19 cellular contexts compared by ENCODE assay signal in the genomic region with DNA sequence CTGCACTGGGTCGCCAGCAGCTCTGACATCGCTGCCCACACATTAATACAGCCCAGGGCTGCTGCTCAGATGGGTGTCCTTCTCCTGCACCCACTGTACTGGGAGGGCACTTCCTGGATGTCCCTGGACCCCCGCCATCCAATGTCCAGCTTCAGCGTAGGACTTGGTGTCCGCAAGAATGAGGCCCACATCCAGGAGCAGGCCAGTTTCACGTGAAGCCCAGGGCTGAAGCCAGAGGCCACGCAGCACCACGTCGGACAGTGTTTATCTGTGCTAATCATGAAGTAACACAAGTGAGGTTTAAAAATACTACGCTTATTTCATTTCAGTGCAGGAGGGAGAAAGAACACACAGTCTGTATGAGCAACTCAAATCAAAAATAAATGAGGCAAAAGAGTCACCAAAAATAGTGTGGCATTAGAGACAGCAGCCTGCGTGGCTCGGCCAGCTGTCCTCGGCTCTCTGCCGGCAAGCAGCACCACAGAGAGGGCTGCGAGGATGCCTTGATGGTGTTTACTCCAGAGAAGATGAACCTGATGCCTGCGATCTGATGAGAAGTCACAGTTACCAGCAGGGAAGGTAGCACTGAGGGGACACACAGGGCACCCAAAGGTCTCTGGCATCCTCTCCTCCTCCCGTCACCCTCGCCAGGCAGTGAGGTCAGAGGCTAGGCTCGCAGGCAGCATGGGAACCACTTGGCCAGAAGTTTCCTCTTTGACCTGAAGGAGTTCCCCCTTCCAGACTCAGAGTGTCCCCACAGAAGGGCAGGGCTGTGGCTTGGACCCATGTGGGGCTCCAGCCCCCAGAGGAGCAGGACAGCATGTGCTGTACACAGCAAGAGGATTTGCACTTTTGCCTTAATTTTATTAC. TPM values are rescaled to one million over a fixed set of nuclear protein-coding genes. Genes with fewer than 3 reads are reported as not detected.
DNase-seq lines count a peak whose midpoint lies in the region; ATAC-seq, FAIRE-seq and TF ChIP-seq lines count a peak whose summit lies in the region.
"Had no signal": no experiment of that assay in that cellular context is flagged by ENCODE, and none has a peak within 500 bp of the region (broad histone marks: within the 10 kb centered on the region; RNA-seq: fewer than 3 reads in every experiment).

No MANE protein-coding gene starts in this region.

- no peaks in the 10 kb centered on the region for H4K20me1 ChIP-seq in HepG2 (ENCODE audit: insufficient read depth, low read length)
- H4K20me1 ChIP-seq in GM23338 (replicated peaks; ENCODE audit: insufficient read depth), result no peaks in the 10 kb centered on the region

- DNase-seq in right lobe of liver, result peak in 1 of 3 donors; percentile 51
- DNase-seq in HepG2 (ENCODE audit: low spot score), result no peak
- DNase-seq in heart left ventricle, result peak; percentile 67 to 94 (median 76)
- no peak for DNase-seq in natural killer cell treated with Interleukin-12 subunit alpha and Interleukin-12 subunit beta and Interleukin-15 and Interleukin-18, amount 100 ng/mL, for 72 hours (ENCODE audit: low spot score)
- DNase-seq in GM23338 (ENCODE audit: low spot score), result no peak
- no peak for DNase-seq in lower leg skin (ENCODE audit: low spot score in 2 of 2)
- DNase-seq in HCEC 1CT, result no peak
- DNase-seq: activated gamma-delta T cell, dermis blood vessel endothelial cell, glutamatergic neuron, IMR-90, islet precursor cell, NCI-H1048, NCI-H2171 had no signal

- no peak for TF ChIP-seq RAD21 in HepG2 (CRISPR knock-in tag; IDR thresholded peaks at IDR 0.05)

- no peaks in the 10 kb centered on the region for H3K9me3 Mint-ChIP-seq in natural killer cell treated with Interleukin-12 subunit alpha and Interleukin-12 subunit beta and Interleukin-15 and Interleukin-18, amount 100 ng/mL, for 72 hours
- H3K9me3 Mint-ChIP-seq in GM23338, result peaks cover 3% of the 10 kb centered on the region; the same call in 1 of the 3 replicates
- H3K9me3 Mint-ChIP-seq: stimulated activated naive CD8-positive, alpha-beta T cell treated with anti-CD3 and anti-CD28 coated beads, Interleukin-15, Interleukin-2, amounts not matched to agents 100 ng/mL and 50 ng/mL, for 24 hours had no signal

- H3K4me3 ChIP-seq in right lobe of liver (no peak overlapping the region), HepG2 (replicated peaks in 1 of 3; ENCODE audit: insufficient read depth in 1 of 3, low read depth in 2 of 3, low read length in 3 of 3) (no peak overlapping the region), heart left ventricle (no peak overlapping the region), GM23338 (no peak overlapping the region), lower leg skin (ENCODE audit: low read depth, poor library complexity, severe bottlenecking) (no peak overlapping the region)
- H3K4me3 ChIP-seq: esophagus muscularis mucosa, mucosa of descending colon, vagina had no signal

- H3K27ac ChIP-seq in right lobe of liver (no peak overlapping the region), HepG2 (ENCODE audit: extremely low read length, insufficient read depth, low read length) (no peak overlapping the region), heart left ventricle (peak overlapping the region; percentile 70 to 95 (median 88)), GM23338 (ENCODE audit: low read depth) (no peak overlapping the region)
- H3K27ac ChIP-seq: vagina had no signal

- H3K36me3 ChIP-seq in right lobe of liver (no peaks in the 10 kb centered on the region), HepG2 (replicated peaks in 1 of 2; ENCODE audit: control insufficient read depth in 1 of 2, insufficient read depth in 2 of 2, low read length in 2 of 2) (no peaks in the 10 kb centered on the region), heart left ventricle (no peaks in the 10 kb centered on the region), GM23338 (ENCODE audit: insufficient read depth) (no peaks in the 10 kb centered on the region)
- H3K36me3 ChIP-seq: vagina had no signal

- ATAC-seq in right lobe of liver (peak; percentile 54 to 74 (median 65)), HepG2 (no peak), heart left ventricle (peak; percentile 82 to 89 (median 84)), GM18858 (IDR thresholded peaks at IDR 0.05; ENCODE audit: unreplicated experiment) (no peak), GM23338 (no peak)
- no peak for ATAC-seq in natural killer cell treated with Interleukin-12 subunit alpha and Interleukin-12 subunit beta and Interleukin-15 and Interleukin-18, amount 100 ng/mL, for 72 hours
- ATAC-seq: mucosa of descending colon had no signal

- POLR2A ChIA-PET in HepG2 (lab: Yijun Ruan, JAX), result no interaction called here

- 55% methylated on average over 4 of the region's 19 CpGs for WGBS in right lobe of liver (ENCODE audit: insufficient coverage, low coverage, low lambda C conversion rate, missing lambda C conversion rate)
- 80% methylated on average over 17 of the region's 19 CpGs for WGBS in HepG2 (ENCODE audit: low lambda C conversion rate)
- WGBS in heart left ventricle, 4 donors, result 44 to 64% (median 55%) methylated on average over 18 to 19 of the region's 19 CpGs
- WGBS in lower leg skin, 2 donors, result 72 to 87% methylated on average over 19 of the region's 19 CpGs

- intact Hi-C loops in right lobe of liver (cut with DNase I) (no loop called here), HepG2 (cut with micrococcal nuclease; ENCODE audit: unreplicated experiment) (no loop called here), heart left ventricle (cut with DNase I) (no loop called here), lower leg skin (cut with DNase I; ENCODE audit: low total_unique reads) (no loop called here)

- H3K27me3 Mint-ChIP-seq in natural killer cell treated with Interleukin-12 subunit alpha and Interleukin-12 subunit beta and Interleukin-15 and Interleukin-18, amount 100 ng/mL, for 72 hours, result no peaks in the 10 kb centered on the region
- peaks cover 7% of the 10 kb centered on the region for H3K27me3 Mint-ChIP-seq in GM23338 (ENCODE audit: insufficient read depth, low read depth, poor library complexity)
- H3K27me3 Mint-ChIP-seq: stimulated activated naive CD8-positive, alpha-beta T cell treated with anti-CD3 and anti-CD28 coated beads, Interleukin-15, Interleukin-2, amounts not matched to agents 100 ng/mL and 50 ng/mL, for 24 hours had no signal

- H3K4me1 ChIP-seq in right lobe of liver, result no peaks in the 10 kb centered on the region
- peaks cover 12% of the 10 kb centered on the region for H3K4me1 ChIP-seq in HepG2 (ENCODE audit: insufficient read depth, low read length)
- H3K4me1 ChIP-seq in heart left ventricle, result peaks cover 0 to 34% (median 17%) of the 10 kb centered on the region in 12 donors
- no peaks in the 10 kb centered on the region for H3K4me1 ChIP-seq in GM23338 (ENCODE audit: insufficient read depth)
- H3K4me1 ChIP-seq: vagina had no signal

- H3F3A ChIP-seq in GM23338 (replicated peaks; ENCODE audit: low read depth), result no peaks in the 10 kb centered on the region

- BruUV-seq in HepG2 (replicated peaks; lab: Mats Ljungman, UMichigan), result no TSS peak

- no peak for FAIRE-seq in HepG2 (lab: Jason Lieb, UNC)

- H3K36me3 Mint-ChIP-seq in natural killer cell treated with Interleukin-12 subunit alpha and Interleukin-12 subunit beta and Interleukin-15 and Interleukin-18, amount 100 ng/mL, for 72 hours, result no peaks in the 10 kb centered on the region
- H3K36me3 Mint-ChIP-seq in GM23338 (ENCODE audit: low read depth), result no peaks in the 10 kb centered on the region

- H3K9me3 ChIP-seq in right lobe of liver, result no peaks in the 10 kb centered on the region
- no peaks in the 10 kb centered on the region for H3K9me3 ChIP-seq in HepG2 (ENCODE audit: low read length)
- no peaks in the 10 kb centered on the region for H3K9me3 ChIP-seq in heart left ventricle
- H3K9me3 ChIP-seq: esophagus muscularis mucosa, mucosa of descending colon, vagina had no signal

- H2AFZ ChIP-seq in HepG2 (ENCODE audit: low read length) (no peak overlapping the region), GM23338 (no peak overlapping the region)

- TF ChIP-seq POLR2A in right lobe of liver (IDR thresholded peaks at IDR 0.05) (no peak), HepG2 (IDR thresholded peaks at IDR 0.05; ENCODE audit: insufficient read depth in 1 of 2, low read depth in 2 of 2, low read length in 2 of 2) (no peak), heart left ventricle (IDR thresholded peaks at IDR 0.05) (peak in 1 of 2 donors; percentile 40), lower leg skin (IDR thresholded peaks at IDR 0.05) (no peak)

- no peak overlapping the region for H3K4me3 Mint-ChIP-seq in natural killer cell treated with Interleukin-12 subunit alpha and Interleukin-12 subunit beta and Interleukin-15 and Interleukin-18, amount 100 ng/mL, for 72 hours
- H3K4me3 Mint-ChIP-seq in GM23338, result no peak overlapping the region
- H3K4me3 Mint-ChIP-seq: stimulated activated naive CD8-positive, alpha-beta T cell treated with anti-CD3 and anti-CD28 coated beads, Interleukin-15, Interleukin-2, amounts not matched to agents 100 ng/mL and 50 ng/mL, for 24 hours had no signal

- no peaks in the 10 kb centered on the region for H3K27me3 ChIP-seq in right lobe of liver
- no peaks in the 10 kb centered on the region; a peak in 1 of 5 replicates for H3K27me3 ChIP-seq in HepG2 (ENCODE audit: control insufficient read depth in 1 of 2, insufficient read depth in 2 of 2, low read length in 2 of 2)
- H3K27me3 ChIP-seq in heart left ventricle, result no peaks in the 10 kb centered on the region
- no peaks in the 10 kb centered on the region for H3K27me3 ChIP-seq in GM23338 (ENCODE audit: insufficient read depth)
- H3K27me3 ChIP-seq: esophagus muscularis mucosa, vagina had no signal

- TF ChIP-seq CTCF in right lobe of liver (IDR thresholded peaks at IDR 0.05) (no peak), HepG2 (CRISPR knock-in tag; IDR thresholded peaks at IDR 0.05) (no peak), heart left ventricle (IDR thresholded peaks at IDR 0.05) (no peak), GM23338 (conservative IDR thresholded peaks at IDR 0.05; ENCODE audit: low read depth in 2 of 2) (no peak), lower leg skin (IDR thresholded peaks at IDR 0.05) (no peak)

- H3K9ac ChIP-seq in HepG2 (ENCODE audit: insufficient read depth, low read depth, low read length), result no peak overlapping the region

- CTCF ChIA-PET in HepG2 (lab: Yijun Ruan, JAX; ENCODE audit: low intra/inter-chr PET ratio, low total read pairs), result no interaction called here

- H3K9me2 ChIP-seq in GM23338 (ENCODE audit: insufficient read depth), result no peaks in the 10 kb centered on the region

- peaks cover 32 to 34% of the 10 kb centered on the region in 2 donors for H3K4me1 Mint-ChIP-seq in natural killer cell treated with Interleukin-12 subunit alpha and Interleukin-12 subunit beta and Interleukin-15 and Interleukin-18, amount 100 ng/mL, for 72 hours (ENCODE audit: low read depth in 2 of 2)
- H3K4me1 Mint-ChIP-seq in GM23338, result no peaks in the 10 kb centered on the region; the same call in 2 of the 3 replicates

- in situ Hi-C loops in HepG2 (cut with HindIII; ENCODE audit: extremely low pct_ligation_motif_present, low pct_unique_long_range_greater_than_20kb), result no loop called here

- peak overlapping the region; percentile 62 to 73 for H3K27ac Mint-ChIP-seq in natural killer cell treated with Interleukin-12 subunit alpha and Interleukin-12 subunit beta and Interleukin-15 and Interleukin-18, amount 100 ng/mL, for 72 hours
- no peak overlapping the region for H3K27ac Mint-ChIP-seq in GM23338
- H3K27ac Mint-ChIP-seq: stimulated activated naive CD8-positive, alpha-beta T cell treated with anti-CD3 and anti-CD28 coated beads, Interleukin-15, Interleukin-2, amounts not matched to agents 100 ng/mL and 50 ng/mL, for 24 hours had no signal

- H3K79me2 ChIP-seq in HepG2 (ENCODE audit: insufficient read depth, low read length) (no peaks in the 10 kb centered on the region), GM23338 (replicated peaks; ENCODE audit: insufficient read depth) (no peaks in the 10 kb centered on the region)

- H3K4me2 ChIP-seq in HepG2 (ENCODE audit: low read depth, low read length) (no peak overlapping the region), GM23338 (no peak overlapping the region)

- TF ChIP-seq EP300 in HepG2 (IDR thresholded peaks at IDR 0.05; ENCODE audit: low read depth in 2 of 2, low read length in 2 of 2) (no peak), HepG2 (CRISPR knock-in tag; IDR thresholded peaks at IDR 0.05; ENCODE audit: borderline replicate concordance) (no peak)

RNA-seq across cellular contexts. Expression of a gene that starts 22.1 kb away (rescaled TPM):
- total RNA-seq in right lobe of liver (1 to 10 TPM; 1.5 to 6.0 (median 2.0) TPM), HepG2 (2016; rRNA removed; fragmentation: Illumina TruSeq; extraction: Trizol) (5.7 and 6.8 TPM in 2 replicates), heart left ventricle (1 to 10 TPM; 2.5 to 6.3 (median 3.6) TPM), lower leg skin (10 to 100 TPM; 11.2 to 24.5 (median 18.2) TPM)
- total RNA-seq in HepG2 (2016; cell fraction: cytosol; rRNA removed; fragmentation: Illumina TruSeq; extraction: Trizol; ENCODE audit: low read depth), result 14.2 and 15.4 TPM in 2 replicates
- 4.1 and 7.4 TPM in 2 replicates for total RNA-seq in HepG2 (2016; cell fraction: insoluble cytoplasmic fraction; rRNA removed; fragmentation: Illumina TruSeq; extraction: Trizol)
- 8.5 and 9.7 TPM in 2 replicates for total RNA-seq in HepG2 (2016; cell fraction: membrane; rRNA removed; fragmentation: Illumina TruSeq; extraction: Trizol)
- 10.3 and 12.7 TPM in 2 replicates for total RNA-seq in HepG2 (2016; cell fraction: nucleus; rRNA removed; fragmentation: Illumina TruSeq; extraction: Trizol)
- polyA plus RNA-seq in HepG2 (2011; rRNA removed) (4.4 and 4.8 TPM in 2 replicates), heart left ventricle (1 to 10 TPM; 2.1 to 3.1 TPM), GM23338 (2016; fragmentation: Nextera tagmentation; extraction: Ambion mirVana) (2.4 and 2.5 TPM in 2 replicates)
- polyA plus RNA-seq in HepG2 (2011; cell fraction: cytosol; rRNA removed), result 1.9 and 3.0 TPM in 2 replicates
- 40.2 and 52.1 TPM in 2 replicates for polyA plus RNA-seq in HepG2 (2011; cell fraction: nucleus; rRNA removed)
- polyA plus RNA-seq in HepG2 (2012), result 4.8 and 5.9 TPM in 2 replicates
- polyA plus RNA-seq in HepG2 (2016; cell fraction: cytosol; fragmentation: Illumina TruSeq; extraction: Trizol; ENCODE audit: low read depth), result 0.46 and 0.69 TPM in 2 replicates
- 4.0 and 5.3 TPM in 2 replicates for polyA plus RNA-seq in HepG2 (2016; cell fraction: insoluble cytoplasmic fraction; fragmentation: Illumina TruSeq; extraction: Trizol; ENCODE audit: low read depth)
- polyA plus RNA-seq in HepG2 (2016; cell fraction: membrane; fragmentation: Illumina TruSeq; extraction: Trizol; ENCODE audit: low read depth), result 1.4 and 1.6 TPM in 2 replicates
- polyA plus RNA-seq in HepG2 (2016; cell fraction: nucleus; fragmentation: Illumina TruSeq; extraction: Trizol; ENCODE audit: insufficient read depth, low read depth), result 30.1 and 30.8 TPM in 2 replicates
- polyA minus RNA-seq in HepG2 (2011; rRNA and poly(A)+ RNA removed; ENCODE audit: low replicate concordance), result 13.1 TPM in 2 replicates
- 4.6 and 4.9 TPM in 2 replicates for polyA minus RNA-seq in HepG2 (2011; cell fraction: cytosol; rRNA and poly(A)+ RNA removed)
- polyA minus RNA-seq in HepG2 (2011; cell fraction: nucleus; rRNA and poly(A)+ RNA removed), result 14.7 and 15.8 TPM in 2 replicates
- 10 to 100 TPM; 27.6 to 58.5 TPM for total RNA-seq in natural killer cell treated with Interleukin-12 subunit alpha and Interleukin-12 subunit beta and Interleukin-15 and Interleukin-18, amount 100 ng/mL, for 72 hours
- total RNA-seq in GM23338 (2014; rRNA removed; shearing (Covaris generic)), result 8.6 and 12.4 TPM in 2 replicates

RNA-seq across cellular contexts. Expression of a gene that starts 31.3 kb away (rescaled TPM):
- total RNA-seq in right lobe of liver (10 to 100 TPM in 2 of 6 experiments, 1 to 10 TPM in 4; 4.4 to 14.8 (median 6.9) TPM), HepG2 (2016; rRNA removed; fragmentation: Illumina TruSeq; extraction: Trizol) (6.2 and 6.9 TPM in 2 replicates), heart left ventricle (10 to 100 TPM; 22.7 to 51.4 (median 30.3) TPM), lower leg skin (10 to 100 TPM in 2 of 4 donors, 1 to 10 TPM in 2; 4.2 to 12.0 (median 10.0) TPM)
- 2.4 and 4.5 TPM in 2 replicates for total RNA-seq in HepG2 (2016; cell fraction: cytosol; rRNA removed; fragmentation: Illumina TruSeq; extraction: Trizol; ENCODE audit: low read depth)
- 5.5 and 6.9 TPM in 2 replicates for total RNA-seq in HepG2 (2016; cell fraction: insoluble cytoplasmic fraction; rRNA removed; fragmentation: Illumina TruSeq; extraction: Trizol)
- total RNA-seq in HepG2 (2016; cell fraction: membrane; rRNA removed; fragmentation: Illumina TruSeq; extraction: Trizol), result 5.4 and 6.7 TPM in 2 replicates
- total RNA-seq in HepG2 (2016; cell fraction: nucleus; rRNA removed; fragmentation: Illumina TruSeq; extraction: Trizol), result 4.9 and 5.4 TPM in 2 replicates
- polyA plus RNA-seq in HepG2 (2011; rRNA removed) (8.8 and 11.7 TPM in 2 replicates), heart left ventricle (10 to 100 TPM; 10.7 to 17.1 TPM), GM23338 (2016; fragmentation: Nextera tagmentation; extraction: Ambion mirVana) (2.1 and 3.0 TPM in 2 replicates)
- 6.5 and 7.2 TPM in 2 replicates for polyA plus RNA-seq in HepG2 (2011; cell fraction: cytosol; rRNA removed)
- 30.5 and 35.5 TPM in 2 replicates for polyA plus RNA-seq in HepG2 (2011; cell fraction: nucleus; rRNA removed)
- 6.4 and 8.3 TPM in 2 replicates for polyA plus RNA-seq in HepG2 (2012)
- 3.7 and 4.2 TPM in 2 replicates for polyA plus RNA-seq in HepG2 (2016; cell fraction: cytosol; fragmentation: Illumina TruSeq; extraction: Trizol; ENCODE audit: low read depth)
- 5.7 and 8.4 TPM in 2 replicates for polyA plus RNA-seq in HepG2 (2016; cell fraction: insoluble cytoplasmic fraction; fragmentation: Illumina TruSeq; extraction: Trizol; ENCODE audit: low read depth)
- polyA plus RNA-seq in HepG2 (2016; cell fraction: membrane; fragmentation: Illumina TruSeq; extraction: Trizol; ENCODE audit: low read depth), result 4.3 and 4.4 TPM in 2 replicates
- 13.3 and 15.1 TPM in 2 replicates for polyA plus RNA-seq in HepG2 (2016; cell fraction: nucleus; fragmentation: Illumina TruSeq; extraction: Trizol; ENCODE audit: insufficient read depth, low read depth)
- polyA minus RNA-seq in HepG2 (2011; rRNA and poly(A)+ RNA removed; ENCODE audit: low replicate concordance), result 7.0 and 40.0 TPM in 2 replicates
- 5.6 and 6.2 TPM in 2 replicates for polyA minus RNA-seq in HepG2 (2011; cell fraction: cytosol; rRNA and poly(A)+ RNA removed)
- 8.2 and 11.2 TPM in 2 replicates for polyA minus RNA-seq in HepG2 (2011; cell fraction: nucleus; rRNA and poly(A)+ RNA removed)
- total RNA-seq in natural killer cell treated with Interleukin-12 subunit alpha and Interleukin-12 subunit beta and Interleukin-15 and Interleukin-18, amount 100 ng/mL, for 72 hours, result 100 to 1,000 TPM; 157 to 360 TPM
- 3.7 and 5.1 TPM in 2 replicates for total RNA-seq in GM23338 (2014; rRNA removed; shearing (Covaris generic))

Comparison
In these comparisons a context has a peak if more than half of its experiments do, and no peak if none do; other contexts are left out.
1. ATAC-seq: peak in right lobe of liver (4 of 4) and heart left ventricle (4 of 4); none in HepG2 (single experiment), natural killer cell treated with Interleukin-12 subunit alpha and Interleukin-12 subunit beta and Interleukin-15 and Interleukin-18, amount 100 ng/mL, for 72 hours (0 of 2), GM18858 (single experiment) and GM23338 (single experiment).
2. DNase-seq: peak in heart left ventricle (5 of 5); none in HepG2 (single experiment), natural killer cell treated with Interleukin-12 subunit alpha and Interleukin-12 subunit beta and Interleukin-15 and Interleukin-18, amount 100 ng/mL, for 72 hours (single experiment), GM23338 (single experiment), lower leg skin (0 of 2) and HCEC 1CT (single experiment).
3. H3K27ac ChIP-seq: peak in heart left ventricle (12 of 12); none in right lobe of liver (0 of 3), HepG2 (single experiment) and GM23338 (single experiment).